1 cellular context compared by ENCODE assay signal in the genomic region with DNA sequence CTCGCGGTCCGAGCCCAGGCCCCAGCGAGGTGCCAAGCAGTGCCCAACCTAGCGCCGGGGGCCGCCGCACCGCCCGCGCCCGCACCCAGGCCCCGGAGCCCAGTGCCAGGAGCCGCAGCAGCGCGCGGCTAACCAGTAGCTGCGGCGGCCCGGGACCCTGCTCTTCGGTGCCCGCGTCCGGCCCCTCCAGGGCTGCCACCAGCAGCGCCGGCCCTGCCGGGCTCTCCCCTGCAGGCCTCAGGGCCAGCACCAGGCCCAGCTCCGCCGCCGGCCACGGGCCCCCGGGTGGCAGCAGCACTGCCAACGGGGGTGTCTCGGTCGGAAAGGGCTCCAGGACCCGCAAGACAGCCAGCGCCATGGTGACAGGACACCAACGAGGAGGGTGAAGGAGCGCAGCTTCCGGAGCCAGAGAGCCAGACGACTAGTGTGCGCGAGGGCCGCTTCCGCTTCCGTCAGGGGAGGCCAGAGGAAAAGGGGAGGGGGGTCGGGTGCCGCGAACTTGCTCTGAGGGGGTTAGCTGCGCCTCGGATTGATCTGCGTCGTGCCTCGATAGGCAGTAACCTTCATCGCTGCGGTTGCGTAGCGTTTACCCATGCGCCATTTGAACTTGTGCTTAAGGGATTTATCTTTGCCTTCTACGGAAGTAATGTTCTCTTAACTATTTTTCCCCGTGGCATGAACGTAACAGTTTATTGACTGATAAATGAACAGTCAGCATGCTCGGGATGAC.
A peak's percentile ranks its signal among the peaks of the same experiment; 100 is the strongest.
TF ChIP-seq lines count a peak whose summit lies in the region.

A gene with protein sequence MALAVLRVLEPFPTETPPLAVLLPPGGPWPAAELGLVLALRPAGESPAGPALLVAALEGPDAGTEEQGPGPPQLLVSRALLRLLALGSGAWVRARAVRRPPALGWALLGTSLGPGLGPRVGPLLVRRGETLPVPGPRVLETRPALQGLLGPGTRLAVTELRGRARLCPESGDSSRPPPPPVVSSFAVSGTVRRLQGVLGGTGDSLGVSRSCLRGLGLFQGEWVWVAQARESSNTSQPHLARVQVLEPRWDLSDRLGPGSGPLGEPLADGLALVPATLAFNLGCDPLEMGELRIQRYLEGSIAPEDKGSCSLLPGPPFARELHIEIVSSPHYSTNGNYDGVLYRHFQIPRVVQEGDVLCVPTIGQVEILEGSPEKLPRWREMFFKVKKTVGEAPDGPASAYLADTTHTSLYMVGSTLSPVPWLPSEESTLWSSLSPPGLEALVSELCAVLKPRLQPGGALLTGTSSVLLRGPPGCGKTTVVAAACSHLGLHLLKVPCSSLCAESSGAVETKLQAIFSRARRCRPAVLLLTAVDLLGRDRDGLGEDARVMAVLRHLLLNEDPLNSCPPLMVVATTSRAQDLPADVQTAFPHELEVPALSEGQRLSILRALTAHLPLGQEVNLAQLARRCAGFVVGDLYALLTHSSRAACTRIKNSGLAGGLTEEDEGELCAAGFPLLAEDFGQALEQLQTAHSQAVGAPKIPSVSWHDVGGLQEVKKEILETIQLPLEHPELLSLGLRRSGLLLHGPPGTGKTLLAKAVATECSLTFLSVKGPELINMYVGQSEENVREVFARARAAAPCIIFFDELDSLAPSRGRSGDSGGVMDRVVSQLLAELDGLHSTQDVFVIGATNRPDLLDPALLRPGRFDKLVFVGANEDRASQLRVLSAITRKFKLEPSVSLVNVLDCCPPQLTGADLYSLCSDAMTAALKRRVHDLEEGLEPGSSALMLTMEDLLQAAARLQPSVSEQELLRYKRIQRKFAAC (minus strand): TSS at position 389 of the 730 bp plus-strand sequence. CDS start 31 bp downstream, at position 358.

TF ChIP-seq in HepG2, 621 proteins besides CTCF, POLR2A, EP300 and RAD21 (continued from another document and continues in another):
- 0 out of 2 replicates have a peak, but pooled peaks have one; percentile 65 for TF ChIP-seq TRAFD1 (CRISPR knock-in tag; IDR thresholded peaks at IDR 0.05; ENCODE audit: borderline replicate concordance)
- peak; percentile 92 for TF ChIP-seq ELF3 (CRISPR knock-in tag; IDR thresholded peaks at IDR 0.05)
- peak; percentile 94 for TF ChIP-seq KAT8 (CRISPR knock-in tag; IDR thresholded peaks at IDR 0.05)
- peak; percentile 69; the same call in 1 of the 2 replicates for TF ChIP-seq KDM3A (CRISPR knock-in tag; IDR thresholded peaks at IDR 0.05; ENCODE audit: low read depth)
- TF ChIP-seq SALL2 (CRISPR knock-in tag; IDR thresholded peaks at IDR 0.05), result no peak
- TF ChIP-seq CC2D1A (CRISPR knock-in tag; IDR thresholded peaks at IDR 0.05), result no peak
- peak; percentile 62; the same call in 1 of the 2 replicates for TF ChIP-seq ZNF615 (CRISPR knock-in tag; IDR thresholded peaks at IDR 0.05; ENCODE audit: borderline replicate concordance)
- no peak for TF ChIP-seq TEAD2 (CRISPR knock-in tag; IDR thresholded peaks at IDR 0.05)
- peak; percentile 96 for TF ChIP-seq POLR2AphosphoS5 (IDR thresholded peaks at IDR 0.05; ENCODE audit: low read depth, low read length)
- TF ChIP-seq GATAD1 (CRISPR knock-in tag; IDR thresholded peaks at IDR 0.05), result peak; percentile 90
- peak in 1 of 2 experiments; percentile 88; a peak in 2 of 4 replicates for TF ChIP-seq KLF16 (CRISPR knock-in tag; IDR thresholded peaks at IDR 0.05)
- peak; percentile 30; the same call in 1 of the 2 replicates for TF ChIP-seq FOXO1 (CRISPR knock-in tag; IDR thresholded peaks at IDR 0.05)
- TF ChIP-seq SNRNP70 (IDR thresholded peaks at IDR 0.05; ENCODE audit: low read depth, low read length), result no peak
- TF ChIP-seq ZNF792 (CRISPR knock-in tag; IDR thresholded peaks at IDR 0.05), result peak; percentile 90
- TF ChIP-seq TBX2 (CRISPR knock-in tag; IDR thresholded peaks at IDR 0.05; ENCODE audit: borderline replicate concordance), result peak; percentile 65; the same call in 1 of the 2 replicates
- TF ChIP-seq ZBTB14 (CRISPR knock-in tag; IDR thresholded peaks at IDR 0.05), result no peak
- no peak for TF ChIP-seq BRD4 (CRISPR knock-in tag; IDR thresholded peaks at IDR 0.05)
- TF ChIP-seq ZNF574 (CRISPR knock-in tag; IDR thresholded peaks at IDR 0.05), result peak; percentile 98
- TF ChIP-seq, protein P1, sequence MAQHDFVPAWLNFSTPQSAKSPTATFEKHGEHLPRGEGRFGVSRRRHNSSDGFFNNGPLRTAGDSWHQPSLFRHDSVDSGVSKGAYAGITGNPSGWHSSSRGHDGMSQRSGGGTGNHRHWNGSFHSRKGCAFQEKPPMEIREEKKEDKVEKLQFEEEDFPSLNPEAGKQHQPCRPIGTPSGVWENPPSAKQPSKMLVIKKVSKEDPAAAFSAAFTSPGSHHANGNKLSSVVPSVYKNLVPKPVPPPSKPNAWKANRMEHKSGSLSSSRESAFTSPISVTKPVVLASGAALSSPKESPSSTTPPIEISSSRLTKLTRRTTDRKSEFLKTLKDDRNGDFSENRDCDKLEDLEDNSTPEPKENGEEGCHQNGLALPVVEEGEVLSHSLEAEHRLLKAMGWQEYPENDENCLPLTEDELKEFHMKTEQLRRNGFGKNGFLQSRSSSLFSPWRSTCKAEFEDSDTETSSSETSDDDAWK (CRISPR knock-in tag; IDR thresholded peaks at IDR 0.05), result no peak
- TF ChIP-seq ZNF766 (CRISPR knock-in tag; IDR thresholded peaks at IDR 0.05; ENCODE audit: borderline replicate concordance), result peak; percentile 5; the same call in 1 of the 2 replicates
- TF ChIP-seq U2AF2 (IDR thresholded peaks at IDR 0.05; ENCODE audit: low read depth, low read length), result 0 out of 2 replicates have a peak, but pooled peaks have one; percentile 40
- TF ChIP-seq ZNF7 (CRISPR knock-in tag; IDR thresholded peaks at IDR 0.05), result no peak
- TF ChIP-seq ZNF530 (CRISPR knock-in tag; IDR thresholded peaks at IDR 0.05; ENCODE audit: low read depth), result no peak
- peak; percentile 66; the same call in 1 of the 2 replicates for TF ChIP-seq ZFP37 (CRISPR knock-in tag; IDR thresholded peaks at IDR 0.05; ENCODE audit: borderline replicate concordance)
- no peak for TF ChIP-seq ZNF354B (CRISPR knock-in tag; IDR thresholded peaks at IDR 0.05)
- TF ChIP-seq MAX (IDR thresholded peaks at IDR 0.05), result peak; percentile 89
- TF ChIP-seq SMAD1 (CRISPR knock-in tag; IDR thresholded peaks at IDR 0.05; ENCODE audit: borderline replicate concordance, low read depth), result peak; percentile 97; the same call in 1 of the 2 replicates
- no peak for TF ChIP-seq ZNF512B (CRISPR knock-in tag; IDR thresholded peaks at IDR 0.05; ENCODE audit: borderline replicate concordance)
- TF ChIP-seq ZNF549 (CRISPR knock-in tag; IDR thresholded peaks at IDR 0.05), result no peak
- TF ChIP-seq, protein P2, sequence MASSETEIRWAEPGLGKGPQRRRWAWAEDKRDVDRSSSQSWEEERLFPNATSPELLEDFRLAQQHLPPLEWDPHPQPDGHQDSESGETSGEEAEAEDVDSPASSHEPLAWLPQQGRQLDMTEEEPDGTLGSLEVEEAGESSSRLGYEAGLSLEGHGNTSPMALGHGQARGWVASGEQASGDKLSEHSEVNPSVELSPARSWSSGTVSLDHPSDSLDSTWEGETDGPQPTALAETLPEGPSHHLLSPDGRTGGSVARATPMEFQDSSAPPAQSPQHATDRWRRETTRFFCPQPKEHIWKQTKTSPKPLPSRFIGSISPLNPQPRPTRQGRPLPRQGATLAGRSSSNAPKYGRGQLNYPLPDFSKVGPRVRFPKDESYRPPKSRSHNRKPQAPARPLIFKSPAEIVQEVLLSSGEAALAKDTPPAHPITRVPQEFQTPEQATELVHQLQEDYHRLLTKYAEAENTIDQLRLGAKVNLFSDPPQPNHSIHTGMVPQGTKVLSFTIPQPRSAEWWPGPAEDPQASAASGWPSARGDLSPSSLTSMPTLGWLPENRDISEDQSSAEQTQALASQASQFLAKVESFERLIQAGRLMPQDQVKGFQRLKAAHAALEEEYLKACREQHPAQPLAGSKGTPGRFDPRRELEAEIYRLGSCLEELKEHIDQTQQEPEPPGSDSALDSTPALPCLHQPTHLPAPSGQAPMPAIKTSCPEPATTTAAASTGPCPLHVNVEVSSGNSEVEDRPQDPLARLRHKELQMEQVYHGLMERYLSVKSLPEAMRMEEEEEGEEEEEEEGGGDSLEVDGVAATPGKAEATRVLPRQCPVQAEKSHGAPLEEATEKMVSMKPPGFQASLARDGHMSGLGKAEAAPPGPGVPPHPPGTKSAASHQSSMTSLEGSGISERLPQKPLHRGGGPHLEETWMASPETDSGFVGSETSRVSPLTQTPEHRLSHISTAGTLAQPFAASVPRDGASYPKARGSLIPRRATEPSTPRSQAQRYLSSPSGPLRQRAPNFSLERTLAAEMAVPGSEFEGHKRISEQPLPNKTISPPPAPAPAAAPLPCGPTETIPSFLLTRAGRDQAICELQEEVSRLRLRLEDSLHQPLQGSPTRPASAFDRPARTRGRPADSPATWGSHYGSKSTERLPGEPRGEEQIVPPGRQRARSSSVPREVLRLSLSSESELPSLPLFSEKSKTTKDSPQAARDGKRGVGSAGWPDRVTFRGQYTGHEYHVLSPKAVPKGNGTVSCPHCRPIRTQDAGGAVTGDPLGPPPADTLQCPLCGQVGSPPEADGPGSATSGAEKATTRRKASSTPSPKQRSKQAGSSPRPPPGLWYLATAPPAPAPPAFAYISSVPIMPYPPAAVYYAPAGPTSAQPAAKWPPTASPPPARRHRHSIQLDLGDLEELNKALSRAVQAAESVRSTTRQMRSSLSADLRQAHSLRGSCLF (CRISPR knock-in tag; IDR thresholded peaks at IDR 0.05; ENCODE audit: borderline replicate concordance), result no peak
- peak; percentile 55; the same call in 1 of the 2 replicates for TF ChIP-seq ZNF121 (CRISPR knock-in tag; IDR thresholded peaks at IDR 0.05)
- TF ChIP-seq GTF2F1 (IDR thresholded peaks at IDR 0.05; ENCODE audit: low read length), result 0 out of 2 replicates have a peak, but pooled peaks have one; percentile 55
- peak; percentile 83 for TF ChIP-seq ZNF33B (CRISPR knock-in tag; IDR thresholded peaks at IDR 0.05)
- peak; percentile 79; the same call in 1 of the 2 replicates for TF ChIP-seq MEF2D (CRISPR knock-in tag; IDR thresholded peaks at IDR 0.05)
- TF ChIP-seq TCF7L2 (IDR thresholded peaks at IDR 0.05; ENCODE audit: low read depth, low read length), result no peak
- TF ChIP-seq MLLT10 (CRISPR knock-in tag; IDR thresholded peaks at IDR 0.05), result no peak
- TF ChIP-seq ZFP36L2 (CRISPR knock-in tag; IDR thresholded peaks at IDR 0.05), result 0 out of 2 replicates have a peak, but pooled peaks have one; percentile 57
